In genomic region chr6:107491059-107491609, GRCh38 we compare ENCODE assay signal across 1 cellular context.
TF ChIP-seq lines count a peak whose summit lies in the region.

No MANE protein-coding gene starts in this region.

TF ChIP-seq in HEK293, 187 proteins besides CTCF, POLR2A, EP300 and RAD21 (continued from another document and continues in another):
- TF ChIP-seq ZNF148 (tag by site-specific recombination; IDR thresholded peaks at IDR 0.05; ENCODE audit: borderline replicate concordance) (no peak), ZBTB7A (tag by site-specific recombination; IDR thresholded peaks at IDR 0.05; ENCODE audit: low read depth) (no peak), ZNF223 (tag by site-specific recombination; IDR thresholded peaks at IDR 0.05) (no peak), ZNF175 (tag by site-specific recombination; IDR thresholded peaks at IDR 0.05) (no peak), SETDB1 (IDR thresholded peaks at IDR 0.05; ENCODE audit: insufficient read length, low read length) (no peak), SCRT1 (tag by site-specific recombination; IDR thresholded peaks at IDR 0.05; ENCODE audit: borderline replicate concordance) (no peak), ZBTB26 (tag by site-specific recombination; optimal IDR thresholded peaks at IDR 0.05) (peak; percentile 92), YY2 (tag by site-specific recombination; IDR thresholded peaks at IDR 0.05) (no peak), ZNF513 (tag by site-specific recombination; IDR thresholded peaks at IDR 0.05) (no peak), ZNF521 (tag by site-specific recombination; IDR thresholded peaks at IDR 0.05) (no peak), ZNF555 (tag by site-specific recombination; conservative IDR thresholded peaks at IDR 0.05) (no peak), ZNF354C (tag by site-specific recombination; IDR thresholded peaks at IDR 0.05; ENCODE audit: borderline replicate concordance, low read depth) (no peak), ZBTB44 (tag by site-specific recombination; IDR thresholded peaks at IDR 0.05) (no peak), ZNF837 (tag by site-specific recombination; IDR thresholded peaks at IDR 0.05) (no peak), KLF9 (tag by site-specific recombination; IDR thresholded peaks at IDR 0.05; ENCODE audit: low read depth) (peak; percentile 62), EGR2 (tag by site-specific recombination; IDR thresholded peaks at IDR 0.05; ENCODE audit: low read depth) (peak; percentile 57), ZNF529 (tag by site-specific recombination; IDR thresholded peaks at IDR 0.05; ENCODE audit: insufficient replicate concordance) (no peak), KLF1 (tag by site-specific recombination; IDR thresholded peaks at IDR 0.05) (no peak), BCL11B (tag by site-specific recombination; IDR thresholded peaks at IDR 0.05; ENCODE audit: low read depth) (no peak), ZNF391 (tag by site-specific recombination; IDR thresholded peaks at IDR 0.05; ENCODE audit: borderline replicate concordance, low read depth) (no peak), ZNF843 (tag by site-specific recombination; IDR thresholded peaks at IDR 0.05) (0 out of 2 replicates have a peak, but pooled peaks have one; percentile 25), ZNF311 (tag by site-specific recombination; IDR thresholded peaks at IDR 0.05; ENCODE audit: borderline replicate concordance) (no peak), ZSCAN4 (tag by site-specific recombination; IDR thresholded peaks at IDR 0.05) (no peak), ZNF514 (tag by site-specific recombination; IDR thresholded peaks at IDR 0.05) (no peak), ZBTB10 (tag by site-specific recombination; IDR thresholded peaks at IDR 0.05) (peak; percentile 59; the same call in 1 of the 2 replicates), SCRT2 (tag by site-specific recombination; IDR thresholded peaks at IDR 0.05) (no peak), PBX3 (CRISPR knock-in tag; IDR thresholded peaks at IDR 0.05) (peak; percentile 28; the same call in 1 of the 2 replicates), ZNF449 (tag by site-specific recombination; IDR thresholded peaks at IDR 0.05) (no peak), ZNF768 (tag by site-specific recombination; IDR thresholded peaks at IDR 0.05) (no peak), ZSCAN30 (tag by site-specific recombination; IDR thresholded peaks at IDR 0.05) (peak; percentile 60), KLF10 (tag by site-specific recombination; IDR thresholded peaks at IDR 0.05) (0 out of 2 replicates have a peak, but pooled peaks have one; percentile 16), MZF1 (tag by site-specific recombination; IDR thresholded peaks at IDR 0.05; ENCODE audit: borderline replicate concordance) (no peak), ZNF280D (tag by site-specific recombination; IDR thresholded peaks at IDR 0.05) (no peak), ZNF639 (tag by site-specific recombination; IDR thresholded peaks at IDR 0.05) (no peak), ZNF426 (tag by site-specific recombination; IDR thresholded peaks at IDR 0.05) (no peak), PRDM4 (tag by site-specific recombination; IDR thresholded peaks at IDR 0.05) (peak; percentile 49; the same call in 1 of the 2 replicates), SP2 (tag by site-specific recombination; IDR thresholded peaks at IDR 0.05) (peak; percentile 76)
